ENCODE assay signal across 10 cellular contexts in the genomic region with DNA sequence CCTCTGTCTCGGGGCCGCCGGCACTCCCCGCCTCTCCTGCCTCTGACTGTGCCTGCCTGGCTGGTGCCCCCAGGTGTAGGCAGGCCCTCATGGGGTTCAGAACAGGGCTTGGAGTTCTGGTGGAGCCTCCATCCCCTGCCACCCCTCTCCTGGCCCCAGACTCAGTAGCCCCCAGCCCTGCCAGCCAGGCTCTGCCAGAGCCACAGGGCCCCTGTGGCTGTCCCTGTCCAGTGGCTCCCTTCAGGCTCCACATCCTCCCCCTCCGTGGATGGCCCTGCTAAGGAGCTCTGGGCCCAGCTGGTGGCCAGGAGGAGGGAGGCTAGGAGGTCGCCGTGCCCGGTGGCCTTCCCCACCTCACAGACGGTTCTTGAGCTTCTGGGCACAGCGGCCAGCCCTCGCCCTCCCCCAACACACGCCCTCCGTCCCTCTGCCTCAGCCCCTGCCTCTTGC. TPM values are rescaled to one million over a fixed set of nuclear protein-coding genes. Genes with fewer than 3 reads are reported as not detected.
DNase-seq lines count a peak whose midpoint lies in the region; TF ChIP-seq lines count a peak whose summit lies in the region.
"Had no signal": no experiment of that assay in that cellular context is flagged by ENCODE, and none has a peak within 500 bp of the region (broad histone marks: within the 10 kb centered on the region; RNA-seq: fewer than 3 reads in every experiment).

No MANE protein-coding gene starts in this region.

- no peaks in the 10 kb centered on the region for H3K9me3 Mint-ChIP-seq in endodermal cell
- H3K9me3 Mint-ChIP-seq: activated T-helper 17 cell treated with anti-CD3 and anti-CD28 coated beads, Interleukin-2, amount 50 U/mL, for 72 hours; naive B cell had no signal

- H3K9me3 ChIP-seq in PC-9 (ENCODE audit: insufficient read depth, low read depth): no peaks in the 10 kb centered on the region
- H3K9me3 ChIP-seq in endodermal cell (ENCODE audit: control insufficient read depth, low read length): no peaks in the 10 kb centered on the region
- H3K9me3 ChIP-seq in muscle layer of colon (ENCODE audit: low read length): no peaks in the 10 kb centered on the region
- no peaks in the 10 kb centered on the region for H3K9me3 ChIP-seq in tibial artery

- no peaks in the 10 kb centered on the region for H3K27me3 ChIP-seq in PC-9 (ENCODE audit: insufficient read depth, low read depth)
- no peaks in the 10 kb centered on the region for H3K27me3 ChIP-seq in endodermal cell (ENCODE audit: control insufficient read depth, insufficient read depth, low read length, poor library complexity, severe bottlenecking)
- no peaks in the 10 kb centered on the region for H3K27me3 ChIP-seq in muscle layer of colon (ENCODE audit: control insufficient read depth in 1 of 2, insufficient read depth in 2 of 2, low read length in 2 of 2)
- no peaks in the 10 kb centered on the region for H3K27me3 ChIP-seq in tibial artery

- BruUV-seq in PC-9 (replicated peaks; lab: Mats Ljungman, UMichigan): no TSS peak

- H3K79me2 ChIP-seq in PC-9 (ENCODE audit: low read depth): no peaks in the 10 kb centered on the region

- no peaks in the 10 kb centered on the region for H3K36me3 Mint-ChIP-seq in endodermal cell (ENCODE audit: low read depth)
- H3K36me3 Mint-ChIP-seq: naive B cell had no signal

- H3K4me3 Mint-ChIP-seq in endodermal cell: no peak overlapping the region
- H3K4me3 Mint-ChIP-seq: activated T-helper 17 cell treated with anti-CD3 and anti-CD28 coated beads, Interleukin-2, amount 50 U/mL, for 72 hours; naive B cell had no signal

- peak overlapping the region; percentile 78 for H3K4me2 ChIP-seq in PC-9

- H3K36me3 ChIP-seq in PC-9 (ENCODE audit: low read depth): no peaks in the 10 kb centered on the region
- H3K36me3 ChIP-seq in endodermal cell (ENCODE audit: control insufficient read depth, insufficient read depth, low read length): no peaks in the 10 kb centered on the region
- no peaks in the 10 kb centered on the region for H3K36me3 ChIP-seq in muscle layer of colon (ENCODE audit: insufficient read depth, low read length)
- peaks cover 0 to 8% (median 0%) of the 10 kb centered on the region in 3 donors for H3K36me3 ChIP-seq in tibial artery

- POLR2A ChIA-PET in PC-9 (lab: Charles Lee; ENCODE audit: unreplicated experiment): interaction anchor here (0.6 kb wide), 4 partner anchors 14 to 201 kb away, joined by 3 to 6 read pairs (median 4); partner anchors contain the start of genes BAG5 and COA8

- TF ChIP-seq CTCF in PC-9 (conservative IDR thresholded peaks at IDR 0.05) (no peak), endodermal cell (conservative IDR thresholded peaks at IDR 0.05) (no peak), tibial artery (IDR thresholded peaks at IDR 0.05) (no peak)

- DNase-seq in PC-9 (no peak), endodermal cell (no peak), tibial artery (no peak), AG20443 (ENCODE audit: low spot score) (no peak), dedifferentiated amniotic fluid mesenchymal stem cell (ENCODE audit: extremely low spot score) (no peak), DMS79 (lab: John Stamatoyannopoulos, UW) (no peak)
- DNase-seq: activated CD4-positive, CD25-positive, alpha-beta regulatory T cell; naive B cell had no signal

- peaks cover 35% of the 10 kb centered on the region; the same call in 1 of the 2 replicates for H4K20me1 ChIP-seq in PC-9 (ENCODE audit: insufficient read depth)

- H3K4me3 ChIP-seq in PC-9 (no peak overlapping the region), endodermal cell (ENCODE audit: low read length) (no peak overlapping the region), muscle layer of colon (ENCODE audit: low read depth in 1 of 2, low read length in 2 of 2) (peak overlapping the region in 1 of 2 donors; percentile 31), tibial artery (no peak overlapping the region)

- no peak overlapping the region for H2AFZ ChIP-seq in PC-9

- no peaks in the 10 kb centered on the region for H3K9me2 ChIP-seq in PC-9 (ENCODE audit: insufficient read depth)

- peaks cover 56% of the 10 kb centered on the region for H3F3A ChIP-seq in PC-9 (ENCODE audit: insufficient read depth, low read depth)

- no peaks in the 10 kb centered on the region for H3K4me1 Mint-ChIP-seq in endodermal cell
- H3K4me1 Mint-ChIP-seq: activated T-helper 17 cell treated with anti-CD3 and anti-CD28 coated beads, Interleukin-2, amount 50 U/mL, for 72 hours had no signal

- CTCF ChIA-PET in PC-9 (lab: Charles Lee): interaction anchor here (0.6 to 2.2 kb wide), 5 partner anchors 13 to 160 kb away, joined by 4 to 15 read pairs (median 6); partner anchors contain the start of gene TRMT61A

- 79 to 88% methylated on average over 9 to 13 of the region's 13 CpGs for WGBS in endodermal cell (ENCODE audit: insufficient coverage in 1 of 2, insufficient read length in 1 of 2), 2 experiments

- H3K27ac ChIP-seq in PC-9 (peak overlapping the region; percentile 96), endodermal cell (ENCODE audit: low read depth, low read length) (peak overlapping the region; percentile 100), muscle layer of colon (ENCODE audit: low read depth, low read length) (peak overlapping the region; percentile 59), tibial artery (peak overlapping the region; percentile 83 to 86)

- intact Hi-C loops in PC-9 (cut with micrococcal nuclease; ENCODE audit: unreplicated experiment): loop anchor here (2.0 to 10.0 kb wide), 4 partner anchors 467 to 1017 kb away; no protein-coding TSS in a partner anchor
- intact Hi-C loops in tibial artery (cut with DNase I; ENCODE audit: low total_unique reads): loop anchor here (2.0 to 10.0 kb wide), 2 partner anchors 21 to 47 kb away; no protein-coding TSS in a partner anchor

- H3K4me1 ChIP-seq in PC-9 (replicated peaks; ENCODE audit: insufficient read depth): peaks cover 58% of the 10 kb centered on the region
- peaks cover 11% of the 10 kb centered on the region for H3K4me1 ChIP-seq in endodermal cell (ENCODE audit: control insufficient read depth, insufficient read depth, low read length)
- peaks cover 75% of the 10 kb centered on the region for H3K4me1 ChIP-seq in muscle layer of colon (ENCODE audit: insufficient read depth, low read length)
- H3K4me1 ChIP-seq in tibial artery: peaks cover 0 to 75% (median 70%) of the 10 kb centered on the region in 4 donors

- H3K27ac Mint-ChIP-seq in endodermal cell: no peak overlapping the region
- H3K27ac Mint-ChIP-seq: activated T-helper 17 cell treated with anti-CD3 and anti-CD28 coated beads, Interleukin-2, amount 50 U/mL, for 72 hours; naive B cell had no signal

- H3K9ac ChIP-seq in endodermal cell (ENCODE audit: extremely low read depth, low read length, poor library complexity, severe bottlenecking): no peak overlapping the region
- H3K9ac ChIP-seq in muscle layer of colon (ENCODE audit: low read length): peak overlapping the region; percentile 4

- H3K27me3 Mint-ChIP-seq in endodermal cell (ENCODE audit: insufficient read depth): peaks cover 3% of the 10 kb centered on the region
- H3K27me3 Mint-ChIP-seq: activated T-helper 17 cell treated with anti-CD3 and anti-CD28 coated beads, Interleukin-2, amount 50 U/mL, for 72 hours had no signal

RNA-seq across cellular contexts. Expression of gene TRMT61A, which starts 12.5 kb away (rescaled TPM):
- total RNA-seq in PC-9 (2021) (22.5 and 25.9 TPM in 2 replicates), endodermal cell (1 to 10 TPM; 7.4 to 7.9 TPM)
- polyA plus RNA-seq in endodermal cell (2013, experiment 1 of 2): 4.5 TPM
- 4.1 TPM for polyA plus RNA-seq in endodermal cell (2013, experiment 2 of 2)

RNA-seq across cellular contexts. Expression of gene CKB, which starts 18.9 kb away (rescaled TPM):
- total RNA-seq in PC-9 (2021): 64.4 and 66.8 TPM in 2 replicates
- total RNA-seq in endodermal cell: 100 to 1,000 TPM; 602 to 920 TPM
- polyA plus RNA-seq in endodermal cell (2013, experiment 1 of 2): 1,216 TPM
- polyA plus RNA-seq in endodermal cell (2013, experiment 2 of 2): 1,012 TPM

RNA-seq across cellular contexts. Expression of gene BAG5, which starts 20.9 kb away (rescaled TPM):
- 61.5 and 76.5 TPM in 2 replicates for total RNA-seq in PC-9 (2021)
- total RNA-seq in endodermal cell: 10 to 100 TPM; 27.6 to 28.1 TPM
- 20.2 TPM for polyA plus RNA-seq in endodermal cell (2013, experiment 1 of 2)
- 20.5 TPM for polyA plus RNA-seq in endodermal cell (2013, experiment 2 of 2)

RNA-seq across cellular contexts. Expression of gene COA8, which starts 21.2 kb away (rescaled TPM):
- total RNA-seq in PC-9 (2021) (93.8 and 101 TPM in 2 replicates), endodermal cell (10 to 100 TPM; 30.1 to 39.8 TPM)
- 34.9 TPM for polyA plus RNA-seq in endodermal cell (2013, experiment 1 of 2)
- 38.8 TPM for polyA plus RNA-seq in endodermal cell (2013, experiment 2 of 2)
